In genomic region chr6:122789078-122789861, GRCh38 we compare ENCODE assay signal across 8 cellular contexts. TPM values are rescaled to one million over a fixed set of nuclear protein-coding genes. Genes with fewer than 3 reads are reported as not detected.
DNase-seq lines count a peak whose midpoint lies in the region; ATAC-seq and TF ChIP-seq lines count a peak whose summit lies in the region.

Gene SMPDL3A (plus strand): TSS chr6:122789258. CDS start chr6:122789347, 89 bp downstream.

- H3K9me3 Mint-ChIP-seq in activated T-helper 17 cell treated with anti-CD3 and anti-CD28 coated beads, Interleukin-2, amount 50 U/mL, for 72 hours = no peaks in the 10 kb centered on the region
- H3K9me3 Mint-ChIP-seq in nephron progenitor cell = no peaks in the 10 kb centered on the region

- H3K36me3 Mint-ChIP-seq in activated T-helper 17 cell treated with anti-CD3 and anti-CD28 coated beads, Interleukin-2, amount 50 U/mL, for 72 hours (ENCODE audit: low read depth) = no peaks in the 10 kb centered on the region
- H3K36me3 Mint-ChIP-seq in nephron progenitor cell (ENCODE audit: low read depth) = no peaks in the 10 kb centered on the region

- peaks cover 41% of the 10 kb centered on the region for H3K27me3 Mint-ChIP-seq in activated T-helper 17 cell treated with anti-CD3 and anti-CD28 coated beads, Interleukin-2, amount 50 U/mL, for 72 hours
- peaks cover 19% of the 10 kb centered on the region for H3K27me3 Mint-ChIP-seq in nephron progenitor cell (ENCODE audit: low read depth, poor library complexity)

- peak; percentile 43 for TF ChIP-seq CTCF in nephron progenitor cell (IDR thresholded peaks at IDR 0.05)

- peak; percentile 66 for ATAC-seq in GM19397 (IDR thresholded peaks at IDR 0.05; ENCODE audit: unreplicated experiment)
- peak; percentile 60 for ATAC-seq in HG03442 (IDR thresholded peaks at IDR 0.05; ENCODE audit: unreplicated experiment)
- peak; percentile 56 for ATAC-seq in activated T-helper 17 cell treated with anti-CD3 and anti-CD28 coated beads, Interleukin-2, amount 50 U/mL, for 72 hours (replicated peaks)

- DNase-seq in DMS114 treated with DMSO at 0.1 percent for 48 hours (lab: John Stamatoyannopoulos, UW; ENCODE audit: unreplicated experiment) = peak; percentile 29
- DNase-seq in NCI-H524 (lab: John Stamatoyannopoulos, UW) = peak; percentile 60 to 80
- peak; percentile 68 for DNase-seq in germinal center (ENCODE audit: low spot score)
- peak; percentile 84 for DNase-seq in nephron progenitor cell
- no peak for DNase-seq in effector CD4-positive, alpha-beta T cell

- no peak within 1 kb of the TSS for H3K27ac Mint-ChIP-seq in activated T-helper 17 cell treated with anti-CD3 and anti-CD28 coated beads, Interleukin-2, amount 50 U/mL, for 72 hours
- H3K27ac Mint-ChIP-seq in nephron progenitor cell = peak within 1 kb of the TSS; percentile 98

- peak within 1 kb of the TSS; percentile 35 for H3K4me3 Mint-ChIP-seq in activated T-helper 17 cell treated with anti-CD3 and anti-CD28 coated beads, Interleukin-2, amount 50 U/mL, for 72 hours
- H3K4me3 Mint-ChIP-seq in nephron progenitor cell = peak within 1 kb of the TSS; percentile 83

- H3K4me1 Mint-ChIP-seq in activated T-helper 17 cell treated with anti-CD3 and anti-CD28 coated beads, Interleukin-2, amount 50 U/mL, for 72 hours = no peaks in the 10 kb centered on the region
- peaks cover 32% of the 10 kb centered on the region for H3K4me1 Mint-ChIP-seq in nephron progenitor cell

RNA-seq across cellular contexts. Expression of gene SMPDL3A, which starts in this region (rescaled TPM):
- under 1 TPM; 0.29 to 0.58 TPM for total RNA-seq in activated T-helper 17 cell treated with anti-CD3 and anti-CD28 coated beads, Interleukin-2, amount 50 U/mL, for 72 hours

Comparison
In these comparisons a context has a peak if more than half of its experiments do, and no peak if none do; other contexts are left out.
1. Peak in ATAC-seq in activated T-helper 17 cell treated with anti-CD3 and anti-CD28 coated beads, Interleukin-2, amount 50 U/mL, for 72 hours; RNA of the gene not detected or under 1 TPM.